20 cellular contexts compared by ENCODE assay signal in the genomic region with DNA sequence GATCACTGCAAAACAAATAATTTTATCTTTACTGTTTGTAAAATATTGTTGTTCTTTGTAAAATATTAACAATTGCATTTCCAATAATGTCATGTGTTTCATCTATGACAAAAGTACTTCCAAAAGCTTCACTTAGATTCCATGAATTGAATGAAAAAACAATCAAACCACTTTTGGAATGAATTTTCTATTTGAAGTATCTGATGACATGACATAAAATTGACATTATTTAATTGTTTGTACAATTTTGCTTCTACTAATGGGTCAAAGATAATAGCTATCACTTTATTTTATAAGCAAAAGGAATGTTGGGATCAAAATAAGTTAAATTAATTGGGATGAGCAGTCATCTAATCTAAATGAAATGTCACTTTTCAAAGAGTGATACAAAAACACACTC.
DNase-seq lines count a peak whose midpoint lies in the region; ATAC-seq, FAIRE-seq and TF ChIP-seq lines count a peak whose summit lies in the region.
"Had no signal": no experiment of that assay in that cellular context is flagged by ENCODE, and none has a peak within 500 bp of the region (broad histone marks: within the 10 kb centered on the region; RNA-seq: fewer than 3 reads in every experiment).

No MANE protein-coding gene starts in this region.

- H4K8ac ChIP-seq in IMR-90 (ENCODE audit: low read depth in 2 of 2, low read length in 2 of 2): no peak overlapping the region

- no peak overlapping the region for H3K4ac ChIP-seq in IMR-90 (ENCODE audit: low read depth, low read length)

- no peak overlapping the region for H4K5ac ChIP-seq in IMR-90 (ENCODE audit: low read depth, low read length)

- H3K9me1 ChIP-seq in IMR-90 (ENCODE audit: insufficient read depth, low read length) (no peaks in the 10 kb centered on the region), K562 (ENCODE audit: control insufficient read depth, insufficient read depth, low read length) (no peaks in the 10 kb centered on the region)

- no peak overlapping the region for H3K14ac ChIP-seq in IMR-90 (replicated peaks; ENCODE audit: low read depth, low read length)

- TF ChIP-seq EP300 in HepG2 (IDR thresholded peaks at IDR 0.05; ENCODE audit: low read depth in 2 of 2, low read length in 2 of 2) (no peak), HepG2 (CRISPR knock-in tag; IDR thresholded peaks at IDR 0.05; ENCODE audit: borderline replicate concordance) (no peak), K562 (IDR thresholded peaks at IDR 0.05; ENCODE audit: low read length) (no peak)

- H2AK9ac ChIP-seq in IMR-90 (replicated peaks; ENCODE audit: low read depth, low read length, poor library complexity): no peak overlapping the region

- no peak overlapping the region for H2BK15ac ChIP-seq in IMR-90 (ENCODE audit: low read depth, low read length)

- H4K20me1 ChIP-seq in HepG2 (ENCODE audit: insufficient read depth, low read length) (no peaks in the 10 kb centered on the region), IMR-90 (ENCODE audit: insufficient read depth, low read length) (no peaks in the 10 kb centered on the region), K562 (replicated peaks; ENCODE audit: control insufficient read depth, insufficient read depth, low read length) (no peaks in the 10 kb centered on the region)
- H4K20me1 ChIP-seq: BLaER1 treated with 17β-estradiol and CSF1 and Interleukin-3, amounts not matched to agents 10 nM and 100 nM had no signal

- H3K27ac ChIP-seq in HepG2 (ENCODE audit: extremely low read length, insufficient read depth, low read length) (no peak overlapping the region), right lobe of liver (no peak overlapping the region), IMR-90 (ENCODE audit: insufficient read depth, low read length) (no peak overlapping the region), K562 (ENCODE audit: extremely low read depth, low read depth, low read length) (no peak overlapping the region)
- H3K27ac ChIP-seq: 22Rv1; BLaER1 treated with 17β-estradiol and CSF1 and Interleukin-3, amounts not matched to agents 10 nM and 100 nM; C4-2B had no signal

- no peak for DNase-seq in HepG2 (ENCODE audit: low spot score)
- DNase-seq in right lobe of liver: no peak
- DNase-seq in IMR-90: no peak
- DNase-seq in K562 (ENCODE audit: extremely low read depth in 1 of 4, low spot score in 3 of 4): no peak
- no peak for DNase-seq in iPS-NIHi7 (ENCODE audit: extremely low spot score)
- DNase-seq in NCI-H526 (lab: John Stamatoyannopoulos, UW): no peak
- no peak for DNase-seq in nucleus accumbens (lab: John Stamatoyannopoulos, UW)
- DNase-seq: AML-193; Caco-2; Calu3; CD4-positive, alpha-beta T cell; CD8-positive, alpha-beta T cell; DMS79 treated with DMSO at 0.1 percent for 48 hours; GF-D8 had no signal

- TF ChIP-seq RAD21 in HepG2 (CRISPR knock-in tag; IDR thresholded peaks at IDR 0.05) (no peak), IMR-90 (IDR thresholded peaks at IDR 0.05; ENCODE audit: low read length) (no peak), K562 (CRISPR knock-in tag; conservative IDR thresholded peaks at IDR 0.05 in 1 of 2, IDR thresholded peaks at IDR 0.05 in 1 of 2) (no peak)

- no peak for TF ChIP-seq CTCF in HepG2 (CRISPR knock-in tag; IDR thresholded peaks at IDR 0.05)
- TF ChIP-seq CTCF in right lobe of liver (IDR thresholded peaks at IDR 0.05): no peak
- no peak for TF ChIP-seq CTCF in IMR-90 (conservative IDR thresholded peaks at IDR 0.05; ENCODE audit: low read depth, low read length)
- TF ChIP-seq CTCF in K562 (IDR thresholded peaks at IDR 0.05 in 2 of 3, conservative IDR thresholded peaks at IDR 0.05 in 1 of 3; ENCODE audit: insufficient read depth in 2 of 3, low read depth in 1 of 3, low read length in 3 of 3): no peak

- H2BK120ac ChIP-seq in IMR-90 (ENCODE audit: low read depth, low read length): no peak overlapping the region

- no peak overlapping the region for H3K23ac ChIP-seq in IMR-90 (ENCODE audit: low read depth, low read length)

- no peak overlapping the region for H3K4me3 ChIP-seq in HepG2 (replicated peaks in 1 of 3; ENCODE audit: insufficient read depth in 1 of 3, low read depth in 2 of 3, low read length in 3 of 3)
- H3K4me3 ChIP-seq in right lobe of liver: no peak overlapping the region
- H3K4me3 ChIP-seq in IMR-90 (ENCODE audit: insufficient read depth, low read depth, low read length): no peak overlapping the region
- no peak overlapping the region for H3K4me3 ChIP-seq in K562
- H3K4me3 ChIP-seq: BLaER1 treated with 17β-estradiol and CSF1 and Interleukin-3, amounts not matched to agents 10 nM and 100 nM had no signal

- ATAC-seq in HepG2 (no peak), right lobe of liver (no peak), IMR-90 (ENCODE audit: low read depth) (no peak), K562 (no peak)
- ATAC-seq: CD8-positive, alpha-beta T cell had no signal

- H3K9me3 ChIP-seq in HepG2 (ENCODE audit: low read length) (no peaks in the 10 kb centered on the region; the same call in 1 of the 2 replicates), right lobe of liver (no peaks in the 10 kb centered on the region), IMR-90 (ENCODE audit: control insufficient read depth, insufficient read depth, low read length) (no peaks in the 10 kb centered on the region), K562 (replicated peaks; ENCODE audit: control insufficient read depth, insufficient read depth, low read depth, low read length) (no peaks in the 10 kb centered on the region)
- H3K9me3 ChIP-seq: BLaER1 treated with 17β-estradiol and CSF1 and Interleukin-3, amounts not matched to agents 10 nM and 100 nM; Caco-2 had no signal

- peaks cover 27% of the 10 kb centered on the region for H3K4me1 ChIP-seq in HepG2 (ENCODE audit: insufficient read depth, low read length)
- H3K4me1 ChIP-seq in right lobe of liver: no peaks in the 10 kb centered on the region
- H3K4me1 ChIP-seq in IMR-90 (ENCODE audit: control insufficient read depth, insufficient read depth, low read length): no peaks in the 10 kb centered on the region
- no peaks in the 10 kb centered on the region for H3K4me1 ChIP-seq in K562 (replicated peaks in 1 of 2; ENCODE audit: control insufficient read depth in 2 of 2, insufficient read depth in 2 of 2, low read length in 2 of 2)
- H3K4me1 ChIP-seq: BLaER1 treated with 17β-estradiol and CSF1 and Interleukin-3, amounts not matched to agents 10 nM and 100 nM; Caco-2 had no signal

- H3K36me3 ChIP-seq in HepG2 (replicated peaks in 1 of 2; ENCODE audit: control insufficient read depth in 1 of 2, insufficient read depth in 2 of 2, low read length in 2 of 2): no peaks in the 10 kb centered on the region
- peaks cover 0 to 2% (median 0%) of the 10 kb centered on the region in 4 donors for H3K36me3 ChIP-seq in right lobe of liver
- H3K36me3 ChIP-seq in IMR-90 (ENCODE audit: control insufficient read depth, insufficient read depth, low read length): no peaks in the 10 kb centered on the region
- no peaks in the 10 kb centered on the region for H3K36me3 ChIP-seq in K562 (ENCODE audit: control insufficient read depth, insufficient read depth, low read length)
- H3K36me3 ChIP-seq: BLaER1 treated with 17β-estradiol and CSF1 and Interleukin-3, amounts not matched to agents 10 nM and 100 nM had no signal

- CTCF ChIA-PET in HepG2 (lab: Yijun Ruan, JAX; ENCODE audit: low intra/inter-chr PET ratio, low total read pairs) (no interaction called here), IMR-90 (lab: Yijun Ruan, JAX) (interaction anchor here (0.6 kb wide), 1 partner anchor 976 kb away, joined by 4 read pairs; no protein-coding TSS in a partner anchor), K562 (lab: Yijun Ruan, JAX; ENCODE audit: low intra/inter-chr PET ratio) (no interaction called here)

- intact Hi-C loops in HepG2 (cut with micrococcal nuclease; ENCODE audit: unreplicated experiment): no loop called here
- intact Hi-C loops in right lobe of liver (cut with DNase I): no loop called here
- intact Hi-C loops in IMR-90 (cut with micrococcal nuclease): no loop called here
- intact Hi-C loops in K562 (cut with micrococcal nuclease): no loop called here

- H2AFZ ChIP-seq in HepG2 (ENCODE audit: low read length) (no peak overlapping the region), IMR-90 (replicated peaks; ENCODE audit: low read length, poor library complexity) (no peak overlapping the region), K562 (ENCODE audit: low read depth, low read length) (no peak overlapping the region)

- H3K18ac ChIP-seq in IMR-90 (ENCODE audit: low read depth, low read length): no peak overlapping the region

- in situ Hi-C loops in HepG2 (cut with HindIII; ENCODE audit: extremely low pct_ligation_motif_present, low pct_unique_long_range_greater_than_20kb) (no loop called here), IMR-90 (cut with MboI; ENCODE audit: low sequenced_read_pairs) (no loop called here), K562 (cut with MboI) (no loop called here)

- no peak overlapping the region for H4K91ac ChIP-seq in IMR-90 (ENCODE audit: insufficient read depth, low read depth, low read length)

- no peak overlapping the region for H3K4me2 ChIP-seq in HepG2 (ENCODE audit: low read depth, low read length)
- no peak overlapping the region for H3K4me2 ChIP-seq in IMR-90 (ENCODE audit: low read depth, low read length)
- no peak overlapping the region for H3K4me2 ChIP-seq in K562 (ENCODE audit: insufficient read depth, low read length)
- H3K4me2 ChIP-seq: BLaER1 treated with 17β-estradiol and CSF1 and Interleukin-3, amounts not matched to agents 10 nM and 100 nM had no signal

- no peak overlapping the region for H2AK5ac ChIP-seq in IMR-90 (ENCODE audit: low read depth, low read length)

- H3K56ac ChIP-seq in IMR-90 (ENCODE audit: extremely low read depth, insufficient read depth, low read length): no peak overlapping the region

- no peak overlapping the region for H3K9ac ChIP-seq in HepG2 (ENCODE audit: insufficient read depth, low read depth, low read length)
- no peak overlapping the region for H3K9ac ChIP-seq in IMR-90 (ENCODE audit: low read depth, low read length)
- H3K9ac ChIP-seq in K562 (ENCODE audit: insufficient read depth in 1 of 2, low read depth in 2 of 2, low read length in 2 of 2): no peak overlapping the region
- H3K9ac ChIP-seq: BLaER1 treated with 17β-estradiol and CSF1 and Interleukin-3, amounts not matched to agents 10 nM and 100 nM had no signal

- no peak overlapping the region for H2BK20ac ChIP-seq in IMR-90 (ENCODE audit: low read depth, low read length)

- H3K79me2 ChIP-seq in HepG2 (ENCODE audit: insufficient read depth, low read length) (no peaks in the 10 kb centered on the region), K562 (ENCODE audit: control insufficient read depth, insufficient read depth, low read length) (no peaks in the 10 kb centered on the region)

- FAIRE-seq in HepG2 (lab: Jason Lieb, UNC) (no peak), K562 (lab: Jason Lieb, UNC) (no peak)
- FAIRE-seq: D721Med, GM12891, GM19239 had no signal

- TF ChIP-seq POLR2A in HepG2 (IDR thresholded peaks at IDR 0.05; ENCODE audit: insufficient read depth in 1 of 2, low read depth in 2 of 2, low read length in 2 of 2) (no peak), right lobe of liver (IDR thresholded peaks at IDR 0.05) (no peak), IMR-90 (IDR thresholded peaks at IDR 0.05; ENCODE audit: low read depth, low read length) (no peak), K562 (conservative IDR thresholded peaks at IDR 0.05) (no peak)

- H3K27me3 ChIP-seq in HepG2 (ENCODE audit: control insufficient read depth in 1 of 2, insufficient read depth in 2 of 2, low read length in 2 of 2) (no peaks in the 10 kb centered on the region), right lobe of liver (no peaks in the 10 kb centered on the region), IMR-90 (ENCODE audit: control insufficient read depth, insufficient read depth, low read length) (no peaks in the 10 kb centered on the region), K562 (ENCODE audit: control insufficient read depth in 2 of 2, insufficient read depth in 2 of 2, low read length in 2 of 2) (no peaks in the 10 kb centered on the region)
- H3K27me3 ChIP-seq: BLaER1 treated with 17β-estradiol and CSF1 and Interleukin-3, amounts not matched to agents 10 nM and 100 nM had no signal

- H2BK5ac ChIP-seq in IMR-90 (ENCODE audit: low read depth, low read length, poor library complexity, severe bottlenecking): no peak overlapping the region

- no TSS peak for BruUV-seq in HepG2 (replicated peaks; lab: Mats Ljungman, UMichigan)
- BruUV-seq in IMR-90 (replicated peaks; lab: Mats Ljungman, UMichigan): no TSS peak
- BruUV-seq in K562 (replicated peaks; lab: Mats Ljungman, UMichigan): no TSS peak

- dilution Hi-C loops in IMR-90 (cut with HindIII; ENCODE audit: low sequenced_read_pairs, unreplicated experiment): no loop called here

- POLR2A ChIA-PET in HepG2 (lab: Yijun Ruan, JAX): no interaction called here
- POLR2A ChIA-PET in IMR-90 (lab: Charles Lee; ENCODE audit: unreplicated experiment): no interaction called here
- POLR2A ChIA-PET in K562 (lab: Yijun Ruan, JAX): no interaction called here

- no peaks in the 10 kb centered on the region for H3K79me1 ChIP-seq in IMR-90 (ENCODE audit: low read depth in 1 of 2, low read length in 2 of 2)

Comparison
In these comparisons a context has a peak if more than half of its experiments do, and no peak if none do; other contexts are left out.
1. Of the 241 proteins assayed by ChIP-seq in both HepG2 and K562: peak only in HepG2: MAFF and MAFK; only in K562: none; in both: none; in neither: 239.